Comparison of ENCODE assay signal across 19 cellular contexts in genomic region chr19:2325261-2326046, GRCh38. TPM values are rescaled to one million over a fixed set of nuclear protein-coding genes. Genes with fewer than 3 reads are reported as not detected.
DNase-seq lines count a peak whose midpoint lies in the region; ATAC-seq and TF ChIP-seq lines count a peak whose summit lies in the region.
"Had no signal": no experiment of that assay in that cellular context is flagged by ENCODE, and none has a peak within 500 bp of the region (broad histone marks: within the 10 kb centered on the region; RNA-seq: fewer than 3 reads in every experiment).

No MANE protein-coding gene starts in this region.

- peak overlapping the region; percentile 98 for H3K4me3 Mint-ChIP-seq in activated CD4-positive, alpha-beta T cell treated with anti-CD3 and anti-CD28 coated beads for 36 hours
- H3K4me3 Mint-ChIP-seq in dendritic cell treated with granulocyte-macrophage colony-stimulating factor and Interleukin-4, amounts not matched to agents 40 ng/mL and 50 ng/mL, for 4 days, result no peak overlapping the region
- H3K4me3 Mint-ChIP-seq: effector memory CD8-positive, alpha-beta T cell had no signal

- no peaks in the 10 kb centered on the region for H3K27me3 ChIP-seq in Peyer's patch
- H3K27me3 ChIP-seq: ascending aorta had no signal

- peak overlapping the region in 1 of 4 donors; percentile 3 for H3K4me3 ChIP-seq in Peyer's patch
- H3K4me3 ChIP-seq: A549, ascending aorta, smooth muscle cell, thoracic aorta had no signal

- H3K36me3 Mint-ChIP-seq in activated CD4-positive, alpha-beta T cell treated with anti-CD3 and anti-CD28 coated beads for 36 hours (ENCODE audit: low read depth), result peaks cover 35% of the 10 kb centered on the region
- H3K36me3 Mint-ChIP-seq in dendritic cell treated with granulocyte-macrophage colony-stimulating factor and Interleukin-4, amounts not matched to agents 40 ng/mL and 50 ng/mL, for 4 days (ENCODE audit: low read depth), result peaks cover 76% of the 10 kb centered on the region

- H3K27ac Mint-ChIP-seq in activated CD4-positive, alpha-beta T cell treated with anti-CD3 and anti-CD28 coated beads for 36 hours, result peak overlapping the region; percentile 21
- peak overlapping the region; percentile 9 for H3K27ac Mint-ChIP-seq in dendritic cell treated with granulocyte-macrophage colony-stimulating factor and Interleukin-4, amounts not matched to agents 40 ng/mL and 50 ng/mL, for 4 days

- no peaks in the 10 kb centered on the region for H3K9me3 Mint-ChIP-seq in activated CD4-positive, alpha-beta T cell treated with anti-CD3 and anti-CD28 coated beads for 36 hours (ENCODE audit: low read depth)
- no peaks in the 10 kb centered on the region for H3K9me3 Mint-ChIP-seq in dendritic cell treated with granulocyte-macrophage colony-stimulating factor and Interleukin-4, amounts not matched to agents 40 ng/mL and 50 ng/mL, for 4 days
- H3K9me3 Mint-ChIP-seq: effector memory CD8-positive, alpha-beta T cell had no signal

- peaks cover 0 to 53% (median 0%) of the 10 kb centered on the region in 3 donors for H3K36me3 ChIP-seq in Peyer's patch

- H3K9me3 ChIP-seq in Peyer's patch, result no peaks in the 10 kb centered on the region
- H3K9me3 ChIP-seq: A549, ascending aorta, thoracic aorta had no signal

- CTCF ChIA-PET in activated CD4-positive, alpha-beta T cell treated with anti-CD3 and anti-CD28 coated beads for 36 hours (lab: Charles Lee), result interaction anchor here (0.5 to 1.0 kb wide), 3 partner anchors 55 to 67 kb away, joined by 3 read pairs; no protein-coding TSS in a partner anchor

- no peak for DNase-seq in activated CD4-positive, alpha-beta T cell treated with anti-CD3 and anti-CD28 coated beads for 36 hours
- DNase-seq in activated CD4-positive, alpha-beta T cell treated with anti-CD3 and anti-CD28 coated beads for 1 hour, result no peak
- peak in 2 of 3 donors; percentile 60 to 73 for DNase-seq in Peyer's patch
- peak; percentile 60 for DNase-seq in pulmonary artery endothelial cell (ENCODE audit: low read depth, low spot score)
- no peak for DNase-seq in GM19240 (ENCODE audit: insufficient read length, low spot score)
- DNase-seq in medulla oblongata (ENCODE audit: extremely low spot score), result no peak
- DNase-seq in inferior parietal cortex (ENCODE audit: extremely low spot score), result no peak
- DNase-seq: activated CD8-positive, alpha-beta memory T cell treated with anti-CD3 and anti-CD28 coated beads, Interleukin-2, amount 50 U/mL, for 4 hours; effector memory CD8-positive, alpha-beta T cell; NCI-H1436; NCI-H524; T1000 had no signal

- POLR2A ChIA-PET in activated CD4-positive, alpha-beta T cell treated with anti-CD3 and anti-CD28 coated beads for 36 hours (lab: Charles Lee), result interaction anchor here (0.5 kb wide), 2 partner anchors 11 to 67 kb away, joined by 3 to 6 read pairs; no protein-coding TSS in a partner anchor

- no peak for ATAC-seq in activated CD4-positive, alpha-beta T cell treated with anti-CD3 and anti-CD28 coated beads for 36 hours
- ATAC-seq: A549; effector memory CD8-positive, alpha-beta T cell had no signal

- H3K27me3 Mint-ChIP-seq in activated CD4-positive, alpha-beta T cell treated with anti-CD3 and anti-CD28 coated beads for 36 hours, result no peaks in the 10 kb centered on the region
- no peaks in the 10 kb centered on the region for H3K27me3 Mint-ChIP-seq in dendritic cell treated with granulocyte-macrophage colony-stimulating factor and Interleukin-4, amounts not matched to agents 40 ng/mL and 50 ng/mL, for 4 days
- H3K27me3 Mint-ChIP-seq: effector memory CD8-positive, alpha-beta T cell had no signal

- TF ChIP-seq POLR2A in Peyer's patch (IDR thresholded peaks at IDR 0.05), result no peak

- peaks cover 0 to 39% (median 26%) of the 10 kb centered on the region in 4 donors for H3K4me1 ChIP-seq in Peyer's patch

- H3K4me1 Mint-ChIP-seq in activated CD4-positive, alpha-beta T cell treated with anti-CD3 and anti-CD28 coated beads for 36 hours, result peaks cover 45% of the 10 kb centered on the region
- peaks cover 51% of the 10 kb centered on the region for H3K4me1 Mint-ChIP-seq in dendritic cell treated with granulocyte-macrophage colony-stimulating factor and Interleukin-4, amounts not matched to agents 40 ng/mL and 50 ng/mL, for 4 days (ENCODE audit: low read depth)

- intact Hi-C loops in activated CD4-positive, alpha-beta T cell treated with anti-CD3 and anti-CD28 coated beads for 36 hours (cut with DNase I, micrococcal nuclease), result loop anchor here in 1 of 2 experiments (5.0 kb wide), 2 partner anchors 308 to 1182 kb away; partner anchors contain the start of genes BTBD2 and FZR1
- intact Hi-C loops in dendritic cell treated with granulocyte-macrophage colony-stimulating factor and Interleukin-4, amounts not matched to agents 40 ng/mL and 50 ng/mL, for 4 days (cut with micrococcal nuclease), result loop anchor here (5.0 kb wide), 1 partner anchor 67 kb away; no protein-coding TSS in a partner anchor

- peak overlapping the region in 2 of 4 donors; percentile 30 to 79 for H3K27ac ChIP-seq in Peyer's patch
- H3K27ac ChIP-seq: A549, ascending aorta, thoracic aorta had no signal

- no peak for TF ChIP-seq CTCF in Peyer's patch (IDR thresholded peaks at IDR 0.05)

RNA-seq across cellular contexts. Expression of gene LSM7, which starts 2.9 kb away (rescaled TPM):
- total RNA-seq in activated CD4-positive, alpha-beta T cell treated with anti-CD3 and anti-CD28 coated beads for 36 hours, result 100 to 1,000 TPM; 113 to 134 TPM
- 100 to 1,000 TPM in 2 of 4 donors, 10 to 100 TPM in 2; 59.8 to 152 (median 109) TPM for total RNA-seq in Peyer's patch
- total RNA-seq in pulmonary artery endothelial cell, result 112 and 144 TPM in 2 replicates

RNA-seq across cellular contexts. Expression of gene SPPL2B, which starts 3.0 kb away (rescaled TPM):
- 10 to 100 TPM; 37.7 to 48.5 TPM for total RNA-seq in activated CD4-positive, alpha-beta T cell treated with anti-CD3 and anti-CD28 coated beads for 36 hours
- total RNA-seq in Peyer's patch (100 to 1,000 TPM; 196 to 448 (median 270) TPM), pulmonary artery endothelial cell (20.0 and 22.5 TPM in 2 replicates)

RNA-seq across cellular contexts. Expression of gene LINGO3, which starts 17.5 kb away (rescaled TPM):
- not detected for total RNA-seq in activated CD4-positive, alpha-beta T cell treated with anti-CD3 and anti-CD28 coated beads for 36 hours
- 1 to 10 TPM in 1 of 4 donors, under 1 TPM in 1, not detected in 2; 0.54 to 5.0 TPM for total RNA-seq in Peyer's patch
- total RNA-seq in pulmonary artery endothelial cell, result not detected in 2 replicates
- total RNA-seq: ascending aorta, glomerular endothelial cell, RPMI7951, smooth muscle cell had no signal

RNA-seq across cellular contexts. Expression of gene TMPRSS9, which starts 34.6 kb away (rescaled TPM):
- not detected for total RNA-seq in activated CD4-positive, alpha-beta T cell treated with anti-CD3 and anti-CD28 coated beads for 36 hours
- total RNA-seq in Peyer's patch (1 to 10 TPM in 1 of 4 donors, under 1 TPM in 2, not detected in 1; 0.54 to 2.5 (median 0.85) TPM), pulmonary artery endothelial cell (not detected in 2 replicates)
- total RNA-seq: ascending aorta, glomerular endothelial cell, RPMI7951, smooth muscle cell had no signal

RNA-seq across cellular contexts. Expression of gene PEAK3, which starts 43.5 kb away (rescaled TPM):
- total RNA-seq in activated CD4-positive, alpha-beta T cell treated with anti-CD3 and anti-CD28 coated beads for 36 hours, result not detected
- total RNA-seq in Peyer's patch, result 1 to 10 TPM; 1.2 to 5.8 (median 2.6) TPM
- not detected in 2 replicates for total RNA-seq in pulmonary artery endothelial cell
- total RNA-seq: glomerular endothelial cell, smooth muscle cell had no signal

Comparison
In these comparisons a context has a peak if more than half of its experiments do, and no peak if none do; other contexts are left out.
1. DNase-seq: peak in Peyer's patch (2 of 3) and pulmonary artery endothelial cell (single experiment); none in activated CD4-positive, alpha-beta T cell treated with anti-CD3 and anti-CD28 coated beads for 36 hours (single experiment), activated CD4-positive, alpha-beta T cell treated with anti-CD3 and anti-CD28 coated beads for 1 hour (single experiment), GM19240 (single experiment), medulla oblongata (single experiment) and inferior parietal cortex (single experiment).